8 cellular contexts compared by ENCODE assay signal in genomic region chr17:76700627-76701470, GRCh38. TPM values are rescaled to one million over a fixed set of nuclear protein-coding genes. Genes with fewer than 3 reads are reported as not detected.
DNase-seq lines count a peak whose midpoint lies in the region; ATAC-seq and TF ChIP-seq lines count a peak whose summit lies in the region.

No MANE protein-coding gene starts in this region.

- H3K27me3 Mint-ChIP-seq in endothelial cell (ENCODE audit: unreplicated experiment): peaks cover 3% of the 10 kb centered on the region
- no peaks in the 10 kb centered on the region for H3K27me3 Mint-ChIP-seq in naive thymus-derived CD8-positive, alpha-beta T cell

- peak overlapping the region; percentile 9 for H3K4me3 Mint-ChIP-seq in endothelial cell (ENCODE audit: unreplicated experiment)
- H3K4me3 Mint-ChIP-seq in naive thymus-derived CD8-positive, alpha-beta T cell: peak overlapping the region in 6 of 10 donors; percentile 1 to 52 (median 24)

- POLR2A ChIA-PET in BJ (lab: Charles Lee): interaction anchor here (1.5 kb wide), 1 partner anchor 9 kb away, joined by 6 read pairs; no protein-coding TSS in a partner anchor
- POLR2A ChIA-PET in naive thymus-derived CD8-positive, alpha-beta T cell (lab: Charles Lee): interaction anchor here (0.6 kb wide), 1 partner anchor 144 kb away, joined by 3 read pairs; no protein-coding TSS in a partner anchor

- H3K27me3 ChIP-seq in BJ (ENCODE audit: control insufficient read depth, insufficient read depth, low read length): no peaks in the 10 kb centered on the region

- DNase-seq in BJ (ENCODE audit: low read depth): peak; percentile 70
- DNase-seq in NCI-H510A (lab: John Stamatoyannopoulos, UW): peak; percentile 77
- no peak for DNase-seq in endothelial cell (ENCODE audit: low spot score)
- peak in 1 of 10 donors; percentile 62 for DNase-seq in naive thymus-derived CD8-positive, alpha-beta T cell
- DNase-seq in stimulated activated CD4-positive, alpha-beta T cell treated with anti-CD3 and anti-CD28 coated beads, Interleukin-1b, Interleukin-23, amount 100 ng/mL, for 48 hours: no peak
- DNase-seq in HuH-7 (ENCODE audit: low spot score): no peak
- DNase-seq in NCI-H146 treated with DMSO at 0.1 percent for 48 hours (lab: John Stamatoyannopoulos, UW; ENCODE audit: unreplicated experiment): no peak

- TF ChIP-seq CTCF in BJ (IDR thresholded peaks at IDR 0.05; ENCODE audit: insufficient read depth, low read depth, low read length) (no peak), endothelial cell (IDR thresholded peaks at IDR 0.05; ENCODE audit: unreplicated experiment) (no peak)

- CTCF ChIA-PET in BJ (lab: Yijun Ruan, JAX): interaction anchor here (1.7 kb wide), 1 partner anchor 10 kb away, joined by 6 read pairs; the partner anchor contains the start of gene MXRA7

- H3K4me1 Mint-ChIP-seq in endothelial cell (ENCODE audit: unreplicated experiment): peaks cover 8% of the 10 kb centered on the region
- H3K4me1 Mint-ChIP-seq in naive thymus-derived CD8-positive, alpha-beta T cell: peaks cover 0 to 8% (median 2%) of the 10 kb centered on the region in 4 donors

- H3K27ac Mint-ChIP-seq in endothelial cell (ENCODE audit: unreplicated experiment): no peak overlapping the region
- H3K27ac Mint-ChIP-seq in naive thymus-derived CD8-positive, alpha-beta T cell: peak overlapping the region in 9 of 10 donors; percentile 4 to 86 (median 43)

- peak overlapping the region; percentile 34 for H3K4me3 ChIP-seq in BJ (ENCODE audit: low read depth, low read length)

- H3K9me3 Mint-ChIP-seq in endothelial cell (ENCODE audit: unreplicated experiment): no peaks in the 10 kb centered on the region
- no peaks in the 10 kb centered on the region for H3K9me3 Mint-ChIP-seq in naive thymus-derived CD8-positive, alpha-beta T cell

- peaks cover 2% of the 10 kb centered on the region for H3K36me3 ChIP-seq in BJ (ENCODE audit: control insufficient read depth, insufficient read depth, low read length)

- H3K36me3 Mint-ChIP-seq in endothelial cell (ENCODE audit: low read depth, unreplicated experiment): no peaks in the 10 kb centered on the region
- no peaks in the 10 kb centered on the region for H3K36me3 Mint-ChIP-seq in naive thymus-derived CD8-positive, alpha-beta T cell

- peak; percentile 56 to 77 for ATAC-seq in naive thymus-derived CD8-positive, alpha-beta T cell
- no peak for ATAC-seq in GM18520 (IDR thresholded peaks at IDR 0.05; ENCODE audit: unreplicated experiment)

RNA-seq across cellular contexts. Expression of gene MXRA7, which starts 9.9 kb away (rescaled TPM):
- 298 and 300 TPM in 2 replicates for polyA plus RNA-seq in BJ (2011; rRNA removed)
- polyA minus RNA-seq in BJ (2011; rRNA and poly(A)+ RNA removed): 56.2 and 75.9 TPM in 2 replicates
- 51.6 TPM for total RNA-seq in endothelial cell (ENCODE audit: unreplicated experiment)
- 10 to 100 TPM; 13.9 to 16.3 TPM for total RNA-seq in naive thymus-derived CD8-positive, alpha-beta T cell
- polyA plus RNA-seq in naive thymus-derived CD8-positive, alpha-beta T cell: 10 to 100 TPM in 1 of 3 donors, 1 to 10 TPM in 2; 2.2 to 25.3 (median 5.4) TPM

RNA-seq across cellular contexts. Expression of gene JMJD6, which starts 25.6 kb away (rescaled TPM):
- 12.5 and 17.2 TPM in 2 replicates for polyA plus RNA-seq in BJ (2011; rRNA removed)
- 14.3 and 15.1 TPM in 2 replicates for polyA minus RNA-seq in BJ (2011; rRNA and poly(A)+ RNA removed)
- total RNA-seq in endothelial cell (ENCODE audit: unreplicated experiment): 25.6 TPM
- total RNA-seq in naive thymus-derived CD8-positive, alpha-beta T cell: 10 to 100 TPM; 36.6 to 37.8 TPM
- 10 to 100 TPM; 10.2 to 34.2 (median 14.4) TPM for polyA plus RNA-seq in naive thymus-derived CD8-positive, alpha-beta T cell

RNA-seq across cellular contexts. Expression of gene METTL23, which starts 25.8 kb away (rescaled TPM):
- polyA plus RNA-seq in BJ (2011; rRNA removed): 35.0 and 49.8 TPM in 2 replicates
- polyA minus RNA-seq in BJ (2011; rRNA and poly(A)+ RNA removed): 4.6 and 8.5 TPM in 2 replicates
- 30.5 TPM for total RNA-seq in endothelial cell (ENCODE audit: unreplicated experiment)
- total RNA-seq in naive thymus-derived CD8-positive, alpha-beta T cell: 10 to 100 TPM; 86.2 to 86.9 TPM
- polyA plus RNA-seq in naive thymus-derived CD8-positive, alpha-beta T cell: 100 to 1,000 TPM; 140 to 154 (median 146) TPM

RNA-seq across cellular contexts. Expression of gene SRSF2, which starts 36.3 kb away (rescaled TPM):
- polyA plus RNA-seq in BJ (2011; rRNA removed): 110 and 130 TPM in 2 replicates
- 52.3 and 58.0 TPM in 2 replicates for polyA minus RNA-seq in BJ (2011; rRNA and poly(A)+ RNA removed)
- total RNA-seq in endothelial cell (ENCODE audit: unreplicated experiment): 215 TPM
- 100 to 1,000 TPM; 358 to 377 TPM for total RNA-seq in naive thymus-derived CD8-positive, alpha-beta T cell
- polyA plus RNA-seq in naive thymus-derived CD8-positive, alpha-beta T cell: 100 to 1,000 TPM; 101 to 106 (median 105) TPM

RNA-seq across cellular contexts. Expression of gene MFSD11, which starts 37.1 kb away (rescaled TPM):
- polyA plus RNA-seq in BJ (2011; rRNA removed): 18.6 and 27.9 TPM in 2 replicates
- 16.5 and 18.0 TPM in 2 replicates for polyA minus RNA-seq in BJ (2011; rRNA and poly(A)+ RNA removed)
- total RNA-seq in endothelial cell (ENCODE audit: unreplicated experiment): 37.3 TPM
- total RNA-seq in naive thymus-derived CD8-positive, alpha-beta T cell: 10 to 100 TPM; 28.2 to 30.4 TPM
- 10 to 100 TPM; 18.1 to 23.6 (median 18.9) TPM for polyA plus RNA-seq in naive thymus-derived CD8-positive, alpha-beta T cell

Comparison
In these comparisons a context has a peak if more than half of its experiments do, and no peak if none do; other contexts are left out.
1. DNase-seq: peak in BJ (single experiment) and NCI-H510A (single experiment); none in endothelial cell (single experiment), stimulated activated CD4-positive, alpha-beta T cell treated with anti-CD3 and anti-CD28 coated beads, Interleukin-1b, Interleukin-23, amount 100 ng/mL, for 48 hours (single experiment), HuH-7 (single experiment) and NCI-H146 treated with DMSO at 0.1 percent for 48 hours (single experiment).